ENCODE assay signal across 8 cellular contexts in the genomic region with DNA sequence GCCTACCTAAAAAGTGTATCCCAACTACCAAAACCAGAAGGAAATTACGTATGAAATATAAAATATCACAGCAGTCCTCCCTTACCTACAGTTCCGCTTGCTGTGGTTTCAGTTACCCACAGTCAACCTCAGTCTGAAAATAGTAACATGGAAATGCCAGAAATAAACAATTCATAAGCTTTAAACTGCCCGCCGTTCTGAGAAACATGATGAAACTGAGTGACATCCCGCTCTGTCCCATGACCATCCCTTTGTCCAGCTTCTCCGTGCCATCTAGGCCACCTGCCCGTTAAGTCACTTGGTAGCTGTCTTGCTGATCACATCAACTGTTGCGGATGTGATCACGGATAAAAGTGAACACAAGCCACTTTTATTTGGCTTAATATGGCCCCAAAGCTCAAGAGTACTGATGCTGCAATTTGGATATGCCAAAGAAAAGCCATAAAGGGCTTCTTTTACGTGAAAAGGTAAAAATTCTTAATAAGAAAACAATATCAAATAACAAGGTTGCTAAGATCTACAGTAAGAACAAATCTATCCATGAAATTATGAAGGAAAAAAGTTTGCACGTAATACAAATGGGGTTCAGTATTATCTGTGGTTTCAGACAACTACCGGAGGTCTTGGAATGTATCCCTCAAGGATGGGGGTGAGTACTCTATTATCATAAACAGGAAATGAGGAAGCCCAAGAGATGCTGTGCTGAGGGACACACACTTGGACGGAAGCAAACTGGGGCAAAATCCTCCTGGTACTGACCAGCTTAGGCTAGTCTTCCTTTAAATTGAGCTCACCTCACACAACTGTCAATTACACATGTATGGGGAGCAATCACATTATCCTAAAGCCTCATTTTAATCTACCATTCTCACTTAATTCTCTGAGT. TPM values are rescaled to one million over a fixed set of nuclear protein-coding genes. Genes with fewer than 3 reads are reported as not detected.
DNase-seq lines count a peak whose midpoint lies in the region; ATAC-seq, FAIRE-seq and TF ChIP-seq lines count a peak whose summit lies in the region.

No MANE protein-coding gene starts in this region.

- H4K20me1 ChIP-seq in DND-41 (ENCODE audit: insufficient read depth, low read length): peaks cover 97% of the 10 kb centered on the region

- H3K36me3 ChIP-seq in DND-41 (ENCODE audit: insufficient read depth, low read length): peaks cover 83% of the 10 kb centered on the region
- H3K36me3 ChIP-seq in colonic mucosa: no peaks in the 10 kb centered on the region
- peaks cover 87% of the 10 kb centered on the region for H3K36me3 ChIP-seq in MG63

- ATAC-seq in DND-41 (ENCODE audit: insufficient read depth, low read depth) (no peak), GM21619 (IDR thresholded peaks at IDR 0.05; ENCODE audit: unreplicated experiment) (peak; percentile 69)

- H3K9me3 ChIP-seq in DND-41 (ENCODE audit: insufficient read depth, low read length, severe bottlenecking): no peaks in the 10 kb centered on the region
- no peaks in the 10 kb centered on the region for H3K9me3 ChIP-seq in colonic mucosa
- peaks cover 9% of the 10 kb centered on the region for H3K9me3 ChIP-seq in MG63

- peak overlapping the region; percentile 40 for H3K4me2 ChIP-seq in DND-41 (ENCODE audit: insufficient read depth, low read length)

- H3K27ac Mint-ChIP-seq in nephron: peak overlapping the region; percentile 7 to 71 (median 33)

- FAIRE-seq in RCC 7860 (lab: Jason Lieb, UNC): no peak

- DNase-seq in DND-41 (no peak), NOMO-1 treated with dmso at 0.1 percent for 144 hours (lab: John Stamatoyannopoulos, UW; ENCODE audit: unreplicated experiment) (peak; percentile 51), colonic mucosa (no peak), RCC 7860 (ENCODE audit: low spot score) (no peak), MG63 (no peak), D341Med (ENCODE audit: low spot score) (no peak)

- H3K4me1 ChIP-seq in DND-41 (ENCODE audit: insufficient read depth, low read length) (peaks cover 49% of the 10 kb centered on the region), colonic mucosa (peaks cover 13% of the 10 kb centered on the region)

- H3K4me1 Mint-ChIP-seq in nephron: peaks cover 74% of the 10 kb centered on the region

- H3K27me3 ChIP-seq in DND-41 (ENCODE audit: insufficient read depth, low read length, poor library complexity) (no peaks in the 10 kb centered on the region), colonic mucosa (no peaks in the 10 kb centered on the region), MG63 (no peaks in the 10 kb centered on the region)

- H3K27ac ChIP-seq in DND-41 (ENCODE audit: low read length): no peak overlapping the region
- H3K27ac ChIP-seq in colonic mucosa: peak overlapping the region; percentile 27

- no peak overlapping the region for H2AFZ ChIP-seq in DND-41 (ENCODE audit: low read depth, low read length)

- no peak for TF ChIP-seq CTCF in DND-41 (IDR thresholded peaks at IDR 0.05; ENCODE audit: borderline replicate concordance, extremely low read depth, low read length, poor library complexity, severe bottlenecking)
- no peak for TF ChIP-seq CTCF in colonic mucosa (IDR thresholded peaks at IDR 0.05)
- no peak for TF ChIP-seq CTCF in nephron (IDR thresholded peaks at IDR 0.05; ENCODE audit: unreplicated experiment in 3 of 3)

- peaks cover 51% of the 10 kb centered on the region for H3K36me3 Mint-ChIP-seq in nephron (ENCODE audit: low read depth)

- no peak overlapping the region for H3K9ac ChIP-seq in DND-41 (ENCODE audit: low read depth, low read length)
- no peak overlapping the region for H3K9ac ChIP-seq in colonic mucosa (ENCODE audit: low read depth in 2 of 2, low read length in 2 of 2)

- no peaks in the 10 kb centered on the region for H3K9me3 Mint-ChIP-seq in nephron

- H3K4me3 ChIP-seq in DND-41 (ENCODE audit: low read depth in 1 of 2, low read length in 2 of 2) (no peak overlapping the region; a peak in 1 of 4 replicates), colonic mucosa (no peak overlapping the region), MG63 (no peak overlapping the region)

- intact Hi-C loops in colonic mucosa (cut with DNase I): no loop called here

- H3K4me3 Mint-ChIP-seq in nephron: peak overlapping the region in 2 of 3 experiments; percentile 56 to 57

- peaks cover 99% of the 10 kb centered on the region for H3K79me2 ChIP-seq in DND-41 (ENCODE audit: insufficient read depth, low read length)

- H3K27me3 Mint-ChIP-seq in nephron (ENCODE audit: low read depth): no peaks in the 10 kb centered on the region

RNA-seq across cellular contexts. Expression of a gene that starts 8.2 kb away (rescaled TPM):
- 100 to 1,000 TPM; 174 to 190 TPM for total RNA-seq in colonic mucosa
- 164 and 188 TPM in 2 replicates for total RNA-seq in MG63 (2014; rRNA removed; shearing (Covaris generic); ENCODE audit: low replicate concordance)
